ENCODE assay signal across 1 cellular context in the genomic region with DNA sequence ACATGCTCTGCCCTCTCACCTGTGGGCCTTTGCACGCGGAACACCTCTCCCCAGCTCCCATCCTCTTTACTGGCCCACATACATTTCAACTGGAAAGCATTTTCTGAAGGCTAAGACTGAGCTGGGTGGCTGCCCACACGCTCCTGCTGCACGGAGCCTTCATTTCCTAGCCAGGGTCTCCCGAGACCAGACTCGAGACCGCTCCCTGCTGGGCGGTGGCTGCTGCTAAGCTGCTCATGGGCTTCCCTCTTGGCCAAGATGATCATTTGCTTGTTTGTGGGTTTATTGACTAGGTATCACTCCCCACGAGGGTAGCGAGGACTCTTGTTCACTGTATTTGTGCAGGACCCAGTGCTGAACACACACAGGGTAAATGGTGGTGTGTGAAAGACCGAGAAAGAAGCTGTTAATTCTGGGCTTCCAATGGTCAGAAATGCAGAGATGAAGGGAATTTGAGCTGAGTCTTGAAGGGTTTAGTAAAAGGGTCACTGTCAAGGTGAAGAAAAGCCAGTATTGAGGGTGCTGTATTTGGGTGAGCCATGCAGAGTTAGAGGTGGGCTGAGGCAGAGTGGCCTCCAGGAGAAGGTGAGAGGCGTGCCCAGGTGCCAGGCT.
TF ChIP-seq lines count a peak whose summit lies in the region.

No MANE protein-coding gene starts in this region.

TF ChIP-seq in HepG2, 621 proteins besides CTCF, POLR2A, EP300 and RAD21 (continued from another document and continues in another):
- TF ChIP-seq, protein P1, sequence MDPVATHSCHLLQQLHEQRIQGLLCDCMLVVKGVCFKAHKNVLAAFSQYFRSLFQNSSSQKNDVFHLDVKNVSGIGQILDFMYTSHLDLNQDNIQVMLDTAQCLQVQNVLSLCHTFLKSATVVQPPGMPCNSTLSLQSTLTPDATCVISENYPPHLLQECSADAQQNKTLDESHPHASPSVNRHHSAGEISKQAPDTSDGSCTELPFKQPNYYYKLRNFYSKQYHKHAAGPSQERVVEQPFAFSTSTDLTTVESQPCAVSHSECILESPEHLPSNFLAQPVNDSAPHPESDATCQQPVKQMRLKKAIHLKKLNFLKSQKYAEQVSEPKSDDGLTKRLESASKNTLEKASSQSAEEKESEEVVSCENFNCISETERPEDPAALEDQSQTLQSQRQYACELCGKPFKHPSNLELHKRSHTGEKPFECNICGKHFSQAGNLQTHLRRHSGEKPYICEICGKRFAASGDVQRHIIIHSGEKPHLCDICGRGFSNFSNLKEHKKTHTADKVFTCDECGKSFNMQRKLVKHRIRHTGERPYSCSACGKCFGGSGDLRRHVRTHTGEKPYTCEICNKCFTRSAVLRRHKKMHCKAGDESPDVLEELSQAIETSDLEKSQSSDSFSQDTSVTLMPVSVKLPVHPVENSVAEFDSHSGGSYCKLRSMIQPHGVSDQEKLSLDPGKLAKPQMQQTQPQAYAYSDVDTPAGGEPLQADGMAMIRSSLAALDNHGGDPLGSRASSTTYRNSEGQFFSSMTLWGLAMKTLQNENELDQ (CRISPR knock-in tag; IDR thresholded peaks at IDR 0.05; ENCODE audit: borderline replicate concordance) = no peak
- no peak for TF ChIP-seq TAF15 (IDR thresholded peaks at IDR 0.05; ENCODE audit: low read depth, low read length, poor library complexity, severe bottlenecking)
- TF ChIP-seq ZNF24 (IDR thresholded peaks at IDR 0.05) = no peak
- TF ChIP-seq ZNF7 (CRISPR knock-in tag; IDR thresholded peaks at IDR 0.05) = no peak
- TF ChIP-seq NAIF1 (CRISPR knock-in tag; IDR thresholded peaks at IDR 0.05; ENCODE audit: borderline replicate concordance) = no peak
- no peak for TF ChIP-seq IKZF1 (IDR thresholded peaks at IDR 0.05)
- TF ChIP-seq ATF7 (IDR thresholded peaks at IDR 0.05) = no peak
- TF ChIP-seq ATF7 (CRISPR knock-in tag; IDR thresholded peaks at IDR 0.05) = no peak
- no peak for TF ChIP-seq ZNF768 (CRISPR knock-in tag; IDR thresholded peaks at IDR 0.05)
- no peak for TF ChIP-seq ZFP36L1 (CRISPR knock-in tag; IDR thresholded peaks at IDR 0.05)
- peak; percentile 44; the same call in 1 of the 2 replicates for TF ChIP-seq ELF3 (CRISPR knock-in tag; IDR thresholded peaks at IDR 0.05)
- TF ChIP-seq SYNCRIP (IDR thresholded peaks at IDR 0.05; ENCODE audit: insufficient read depth, low read depth, low read length) = no peak
- TF ChIP-seq, protein P2, sequence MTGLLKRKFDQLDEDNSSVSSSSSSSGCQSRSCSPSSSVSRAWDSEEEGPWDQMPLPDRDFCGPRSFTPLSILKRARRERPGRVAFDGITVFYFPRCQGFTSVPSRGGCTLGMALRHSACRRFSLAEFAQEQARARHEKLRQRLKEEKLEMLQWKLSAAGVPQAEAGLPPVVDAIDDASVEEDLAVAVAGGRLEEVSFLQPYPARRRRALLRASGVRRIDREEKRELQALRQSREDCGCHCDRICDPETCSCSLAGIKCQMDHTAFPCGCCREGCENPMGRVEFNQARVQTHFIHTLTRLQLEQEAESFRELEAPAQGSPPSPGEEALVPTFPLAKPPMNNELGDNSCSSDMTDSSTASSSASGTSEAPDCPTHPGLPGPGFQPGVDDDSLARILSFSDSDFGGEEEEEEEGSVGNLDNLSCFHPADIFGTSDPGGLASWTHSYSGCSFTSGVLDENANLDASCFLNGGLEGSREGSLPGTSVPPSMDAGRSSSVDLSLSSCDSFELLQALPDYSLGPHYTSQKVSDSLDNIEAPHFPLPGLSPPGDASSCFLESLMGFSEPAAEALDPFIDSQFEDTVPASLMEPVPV (CRISPR knock-in tag; IDR thresholded peaks at IDR 0.05) = no peak
- TF ChIP-seq NFKB2 (CRISPR knock-in tag; IDR thresholded peaks at IDR 0.05; ENCODE audit: borderline replicate concordance) = no peak
- TF ChIP-seq, protein P3, sequence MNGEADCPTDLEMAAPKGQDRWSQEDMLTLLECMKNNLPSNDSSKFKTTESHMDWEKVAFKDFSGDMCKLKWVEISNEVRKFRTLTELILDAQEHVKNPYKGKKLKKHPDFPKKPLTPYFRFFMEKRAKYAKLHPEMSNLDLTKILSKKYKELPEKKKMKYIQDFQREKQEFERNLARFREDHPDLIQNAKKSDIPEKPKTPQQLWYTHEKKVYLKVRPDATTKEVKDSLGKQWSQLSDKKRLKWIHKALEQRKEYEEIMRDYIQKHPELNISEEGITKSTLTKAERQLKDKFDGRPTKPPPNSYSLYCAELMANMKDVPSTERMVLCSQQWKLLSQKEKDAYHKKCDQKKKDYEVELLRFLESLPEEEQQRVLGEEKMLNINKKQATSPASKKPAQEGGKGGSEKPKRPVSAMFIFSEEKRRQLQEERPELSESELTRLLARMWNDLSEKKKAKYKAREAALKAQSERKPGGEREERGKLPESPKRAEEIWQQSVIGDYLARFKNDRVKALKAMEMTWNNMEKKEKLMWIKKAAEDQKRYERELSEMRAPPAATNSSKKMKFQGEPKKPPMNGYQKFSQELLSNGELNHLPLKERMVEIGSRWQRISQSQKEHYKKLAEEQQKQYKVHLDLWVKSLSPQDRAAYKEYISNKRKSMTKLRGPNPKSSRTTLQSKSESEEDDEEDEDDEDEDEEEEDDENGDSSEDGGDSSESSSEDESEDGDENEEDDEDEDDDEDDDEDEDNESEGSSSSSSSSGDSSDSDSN (CRISPR knock-in tag; IDR thresholded peaks at IDR 0.05) = no peak
- TF ChIP-seq MAFG (CRISPR knock-in tag; IDR thresholded peaks at IDR 0.05) = no peak
- TF ChIP-seq ZNF550 (CRISPR knock-in tag; IDR thresholded peaks at IDR 0.05; ENCODE audit: borderline replicate concordance) = no peak
- TF ChIP-seq ZFY (CRISPR knock-in tag; IDR thresholded peaks at IDR 0.05) = no peak
- TF ChIP-seq CBFB (CRISPR knock-in tag; IDR thresholded peaks at IDR 0.05) = no peak
- TF ChIP-seq ZNF746 (CRISPR knock-in tag; IDR thresholded peaks at IDR 0.05) = 0 out of 2 replicates have a peak, but pooled peaks have one; percentile 6
- TF ChIP-seq, protein P4, sequence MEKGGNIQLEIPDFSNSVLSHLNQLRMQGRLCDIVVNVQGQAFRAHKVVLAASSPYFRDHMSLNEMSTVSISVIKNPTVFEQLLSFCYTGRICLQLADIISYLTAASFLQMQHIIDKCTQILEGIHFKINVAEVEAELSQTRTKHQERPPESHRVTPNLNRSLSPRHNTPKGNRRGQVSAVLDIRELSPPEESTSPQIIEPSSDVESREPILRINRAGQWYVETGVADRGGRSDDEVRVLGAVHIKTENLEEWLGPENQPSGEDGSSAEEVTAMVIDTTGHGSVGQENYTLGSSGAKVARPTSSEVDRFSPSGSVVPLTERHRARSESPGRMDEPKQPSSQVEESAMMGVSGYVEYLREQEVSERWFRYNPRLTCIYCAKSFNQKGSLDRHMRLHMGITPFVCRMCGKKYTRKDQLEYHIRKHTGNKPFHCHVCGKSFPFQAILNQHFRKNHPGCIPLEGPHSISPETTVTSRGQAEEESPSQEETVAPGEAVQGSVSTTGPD (CRISPR knock-in tag; IDR thresholded peaks at IDR 0.05) = no peak
- TF ChIP-seq KAT7 (CRISPR knock-in tag; IDR thresholded peaks at IDR 0.05; ENCODE audit: borderline replicate concordance) = no peak
- TF ChIP-seq TEAD3 (CRISPR knock-in tag; optimal IDR thresholded peaks at IDR 0.05; ENCODE audit: borderline replicate concordance) = peak; percentile 30
- TF ChIP-seq, protein P5, sequence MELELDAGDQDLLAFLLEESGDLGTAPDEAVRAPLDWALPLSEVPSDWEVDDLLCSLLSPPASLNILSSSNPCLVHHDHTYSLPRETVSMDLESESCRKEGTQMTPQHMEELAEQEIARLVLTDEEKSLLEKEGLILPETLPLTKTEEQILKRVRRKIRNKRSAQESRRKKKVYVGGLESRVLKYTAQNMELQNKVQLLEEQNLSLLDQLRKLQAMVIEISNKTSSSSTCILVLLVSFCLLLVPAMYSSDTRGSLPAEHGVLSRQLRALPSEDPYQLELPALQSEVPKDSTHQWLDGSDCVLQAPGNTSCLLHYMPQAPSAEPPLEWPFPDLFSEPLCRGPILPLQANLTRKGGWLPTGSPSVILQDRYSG (CRISPR knock-in tag; IDR thresholded peaks at IDR 0.05) = no peak
- TF ChIP-seq, protein P6, sequence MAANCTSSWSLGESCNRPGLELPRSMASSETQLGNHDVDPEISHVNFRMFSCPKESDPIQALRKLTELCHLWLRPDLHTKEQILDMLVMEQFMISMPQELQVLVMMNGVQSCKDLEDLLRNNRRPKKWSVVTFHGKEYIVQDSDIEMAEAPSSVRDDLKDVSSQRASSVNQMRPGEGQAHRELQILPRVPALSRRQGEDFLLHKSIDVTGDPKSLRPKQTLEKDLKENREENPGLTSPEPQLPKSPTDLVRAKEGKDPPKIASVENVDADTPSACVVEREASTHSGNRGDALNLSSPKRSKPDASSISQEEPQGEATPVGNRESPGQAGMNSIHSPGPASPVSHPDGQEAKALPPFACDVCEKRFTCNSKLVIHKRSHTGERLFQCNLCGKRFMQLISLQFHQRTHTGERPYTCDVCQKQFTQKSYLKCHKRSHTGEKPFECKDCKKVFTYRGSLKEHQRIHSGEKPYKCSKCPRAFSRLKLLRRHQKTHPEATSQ (CRISPR knock-in tag; IDR thresholded peaks at IDR 0.05; ENCODE audit: borderline replicate concordance) = no peak
- TF ChIP-seq ATF1 (CRISPR knock-in tag; IDR thresholded peaks at IDR 0.05) = no peak
- no peak for TF ChIP-seq ZKSCAN8 (CRISPR knock-in tag; IDR thresholded peaks at IDR 0.05; ENCODE audit: borderline replicate concordance)
- TF ChIP-seq ISX (CRISPR knock-in tag; conservative IDR thresholded peaks at IDR 0.05) = no peak
- TF ChIP-seq PRPF4 (IDR thresholded peaks at IDR 0.05; ENCODE audit: low read depth, low read length, poor library complexity, severe bottlenecking) = no peak
- TF ChIP-seq ZSCAN25 (CRISPR knock-in tag; IDR thresholded peaks at IDR 0.05) = no peak
- TF ChIP-seq, protein P7, sequence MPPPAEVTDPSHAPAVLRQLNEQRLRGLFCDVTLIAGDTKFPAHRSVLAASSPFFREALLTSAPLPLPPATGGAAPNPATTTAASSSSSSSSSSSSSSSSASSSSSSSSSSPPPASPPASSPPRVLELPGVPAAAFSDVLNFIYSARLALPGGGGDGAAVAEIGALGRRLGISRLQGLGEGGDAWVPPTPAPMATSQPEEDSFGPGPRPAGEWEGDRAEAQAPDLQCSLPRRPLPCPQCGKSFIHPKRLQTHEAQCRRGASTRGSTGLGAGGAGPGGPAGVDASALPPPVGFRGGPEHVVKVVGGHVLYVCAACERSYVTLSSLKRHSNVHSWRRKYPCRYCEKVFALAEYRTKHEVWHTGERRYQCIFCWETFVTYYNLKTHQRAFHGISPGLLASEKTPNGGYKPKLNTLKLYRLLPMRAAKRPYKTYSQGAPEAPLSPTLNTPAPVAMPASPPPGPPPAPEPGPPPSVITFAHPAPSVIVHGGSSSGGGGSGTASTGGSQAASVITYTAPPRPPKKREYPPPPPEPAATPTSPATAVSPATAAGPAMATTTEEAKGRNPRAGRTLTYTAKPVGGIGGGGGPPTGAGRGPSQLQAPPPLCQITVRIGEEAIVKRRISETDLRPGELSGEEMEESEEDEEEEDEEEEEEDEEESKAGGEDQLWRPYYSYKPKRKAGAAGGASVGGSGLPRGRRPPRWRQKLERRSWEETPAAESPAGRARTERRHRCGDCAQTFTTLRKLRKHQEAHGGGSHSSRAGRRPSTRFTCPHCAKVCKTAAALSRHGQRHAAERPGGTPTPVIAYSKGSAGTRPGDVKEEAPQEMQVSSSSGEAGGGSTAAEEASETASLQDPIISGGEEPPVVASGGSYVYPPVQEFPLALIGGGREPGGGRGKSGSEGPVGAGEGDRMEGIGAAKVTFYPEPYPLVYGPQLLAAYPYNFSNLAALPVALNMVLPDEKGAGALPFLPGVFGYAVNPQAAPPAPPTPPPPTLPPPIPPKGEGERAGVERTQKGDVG (CRISPR knock-in tag; IDR thresholded peaks at IDR 0.05; ENCODE audit: borderline replicate concordance) = no peak
- peak; percentile 17; the same call in 1 of the 2 replicates for TF ChIP-seq YEATS4 (CRISPR knock-in tag; IDR thresholded peaks at IDR 0.05; ENCODE audit: borderline replicate concordance)
- no peak for TF ChIP-seq SRF (IDR thresholded peaks at IDR 0.05; ENCODE audit: low read depth, low read length)
- TF ChIP-seq HIVEP1 (CRISPR knock-in tag; IDR thresholded peaks at IDR 0.05) = 0 out of 2 replicates have a peak, but pooled peaks have one; percentile 11
- no peak for TF ChIP-seq SNAI1 (CRISPR knock-in tag; IDR thresholded peaks at IDR 0.05; ENCODE audit: borderline replicate concordance)
- TF ChIP-seq, protein P8, sequence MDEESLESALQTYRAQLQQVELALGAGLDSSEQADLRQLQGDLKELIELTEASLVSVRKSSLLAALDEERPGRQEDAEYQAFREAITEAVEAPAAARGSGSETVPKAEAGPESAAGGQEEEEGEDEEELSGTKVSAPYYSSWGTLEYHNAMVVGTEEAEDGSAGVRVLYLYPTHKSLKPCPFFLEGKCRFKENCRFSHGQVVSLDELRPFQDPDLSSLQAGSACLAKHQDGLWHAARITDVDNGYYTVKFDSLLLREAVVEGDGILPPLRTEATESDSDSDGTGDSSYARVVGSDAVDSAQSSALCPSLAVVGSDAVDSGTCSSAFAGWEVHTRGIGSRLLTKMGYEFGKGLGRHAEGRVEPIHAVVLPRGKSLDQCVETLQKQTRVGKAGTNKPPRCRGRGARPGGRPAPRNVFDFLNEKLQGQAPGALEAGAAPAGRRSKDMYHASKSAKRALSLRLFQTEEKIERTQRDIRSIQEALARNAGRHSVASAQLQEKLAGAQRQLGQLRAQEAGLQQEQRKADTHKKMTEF (CRISPR knock-in tag; IDR thresholded peaks at IDR 0.05) = no peak
- TF ChIP-seq SOX6 (IDR thresholded peaks at IDR 0.05) = no peak
- TF ChIP-seq SOX6 (CRISPR knock-in tag; IDR thresholded peaks at IDR 0.05) = no peak; the same call in 1 of the 2 replicates
- no peak for TF ChIP-seq SP140L (CRISPR knock-in tag; IDR thresholded peaks at IDR 0.05; ENCODE audit: borderline replicate concordance)
- TF ChIP-seq SMC3 (IDR thresholded peaks at IDR 0.05; ENCODE audit: low read length) = peak; percentile 79
- TF ChIP-seq, protein P9, sequence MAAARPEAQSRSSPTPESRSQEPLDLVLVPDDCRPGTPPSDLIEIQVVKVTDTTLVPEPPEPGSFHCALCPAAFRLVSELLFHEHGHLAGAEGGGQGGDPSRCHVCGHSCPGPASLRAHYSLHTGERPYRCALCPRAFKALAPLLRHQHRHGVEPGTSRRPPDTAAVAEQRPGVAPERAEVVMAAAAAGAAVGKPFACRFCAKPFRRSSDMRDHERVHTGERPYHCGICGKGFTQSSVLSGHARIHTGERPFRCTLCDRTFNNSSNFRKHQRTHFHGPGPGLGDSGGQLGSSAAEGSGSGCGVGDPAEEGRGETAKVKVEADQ (CRISPR knock-in tag; IDR thresholded peaks at IDR 0.05; ENCODE audit: borderline replicate concordance) = no peak
- no peak for TF ChIP-seq TBL1XR1 (IDR thresholded peaks at IDR 0.05; ENCODE audit: borderline replicate concordance, low read length, partially characterized antibody)
- TF ChIP-seq ZMYM2 (CRISPR knock-in tag; IDR thresholded peaks at IDR 0.05) = no peak; the same call in 1 of the 2 replicates
- no peak for TF ChIP-seq NFIC (IDR thresholded peaks at IDR 0.05; ENCODE audit: low read length)
- no peak for TF ChIP-seq EEA1 (CRISPR knock-in tag; IDR thresholded peaks at IDR 0.05; ENCODE audit: borderline replicate concordance)
- TF ChIP-seq, protein P10, sequence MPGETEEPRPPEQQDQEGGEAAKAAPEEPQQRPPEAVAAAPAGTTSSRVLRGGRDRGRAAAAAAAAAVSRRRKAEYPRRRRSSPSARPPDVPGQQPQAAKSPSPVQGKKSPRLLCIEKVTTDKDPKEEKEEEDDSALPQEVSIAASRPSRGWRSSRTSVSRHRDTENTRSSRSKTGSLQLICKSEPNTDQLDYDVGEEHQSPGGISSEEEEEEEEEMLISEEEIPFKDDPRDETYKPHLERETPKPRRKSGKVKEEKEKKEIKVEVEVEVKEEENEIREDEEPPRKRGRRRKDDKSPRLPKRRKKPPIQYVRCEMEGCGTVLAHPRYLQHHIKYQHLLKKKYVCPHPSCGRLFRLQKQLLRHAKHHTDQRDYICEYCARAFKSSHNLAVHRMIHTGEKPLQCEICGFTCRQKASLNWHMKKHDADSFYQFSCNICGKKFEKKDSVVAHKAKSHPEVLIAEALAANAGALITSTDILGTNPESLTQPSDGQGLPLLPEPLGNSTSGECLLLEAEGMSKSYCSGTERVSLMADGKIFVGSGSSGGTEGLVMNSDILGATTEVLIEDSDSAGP (CRISPR knock-in tag; IDR thresholded peaks at IDR 0.05; ENCODE audit: borderline replicate concordance) = no peak; the same call in 1 of the 2 replicates
